In the genomic region with DNA sequence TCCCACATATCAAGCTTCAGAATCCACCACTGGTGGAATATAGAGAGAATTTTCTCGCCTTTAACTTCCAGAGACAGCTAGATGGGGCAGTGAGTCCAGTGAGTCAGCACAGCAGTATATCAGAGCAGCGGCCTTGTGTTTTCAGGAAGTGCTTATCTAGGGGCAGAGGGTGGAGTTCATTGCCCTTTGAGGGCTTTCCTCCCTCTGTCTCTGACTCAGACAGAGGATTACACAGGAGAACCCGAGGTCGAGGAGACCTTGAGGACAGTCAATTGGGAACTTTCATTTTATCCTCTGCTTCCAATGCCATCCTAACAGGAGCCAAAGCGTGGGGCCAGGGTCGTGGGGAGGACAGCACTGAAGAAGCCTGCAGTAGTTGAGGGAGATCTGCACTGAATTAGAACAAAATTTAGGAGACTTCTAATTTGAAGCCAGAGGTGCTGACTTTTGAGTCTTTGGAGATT, we compare ENCODE assay signal across 1 cellular context.
A peak's percentile ranks its signal among the peaks of the same experiment; 100 is the strongest.
TF ChIP-seq lines count a peak whose summit lies in the region.

No MANE protein-coding gene starts in this region.

TF ChIP-seq in HepG2, 621 proteins besides CTCF, POLR2A, EP300 and RAD21 (continued from another document and continues in another):
- TF ChIP-seq, protein P1, sequence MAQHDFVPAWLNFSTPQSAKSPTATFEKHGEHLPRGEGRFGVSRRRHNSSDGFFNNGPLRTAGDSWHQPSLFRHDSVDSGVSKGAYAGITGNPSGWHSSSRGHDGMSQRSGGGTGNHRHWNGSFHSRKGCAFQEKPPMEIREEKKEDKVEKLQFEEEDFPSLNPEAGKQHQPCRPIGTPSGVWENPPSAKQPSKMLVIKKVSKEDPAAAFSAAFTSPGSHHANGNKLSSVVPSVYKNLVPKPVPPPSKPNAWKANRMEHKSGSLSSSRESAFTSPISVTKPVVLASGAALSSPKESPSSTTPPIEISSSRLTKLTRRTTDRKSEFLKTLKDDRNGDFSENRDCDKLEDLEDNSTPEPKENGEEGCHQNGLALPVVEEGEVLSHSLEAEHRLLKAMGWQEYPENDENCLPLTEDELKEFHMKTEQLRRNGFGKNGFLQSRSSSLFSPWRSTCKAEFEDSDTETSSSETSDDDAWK (CRISPR knock-in tag; IDR thresholded peaks at IDR 0.05) = no peak
- TF ChIP-seq KDM1A (CRISPR knock-in tag; IDR thresholded peaks at IDR 0.05) (0 out of 2 replicates have a peak, but pooled peaks have one; percentile 35), KLF6 (CRISPR knock-in tag; IDR thresholded peaks at IDR 0.05) (0 out of 2 replicates have a peak, but pooled peaks have one; percentile 43), HDAC1 (CRISPR knock-in tag; IDR thresholded peaks at IDR 0.05) (peak; percentile 82), RFX5 (IDR thresholded peaks at IDR 0.05; ENCODE audit: low read depth, low read length) (no peak), ZIK1 (CRISPR knock-in tag; IDR thresholded peaks at IDR 0.05; ENCODE audit: borderline replicate concordance, low read depth) (no peak), JARID2 (CRISPR knock-in tag; IDR thresholded peaks at IDR 0.05; ENCODE audit: insufficient replicate concordance) (no peak), DPF2 (CRISPR knock-in tag; IDR thresholded peaks at IDR 0.05; ENCODE audit: borderline replicate concordance, low read depth) (peak; percentile 88), ATRX (CRISPR knock-in tag; IDR thresholded peaks at IDR 0.05; ENCODE audit: borderline replicate concordance) (no peak), GTF3A (CRISPR knock-in tag; conservative IDR thresholded peaks at IDR 0.05) (no peak), FOXA3 (CRISPR knock-in tag; IDR thresholded peaks at IDR 0.05) (peak; percentile 89), MAFK (conservative IDR thresholded peaks at IDR 0.05 in 1 of 2, IDR thresholded peaks at IDR 0.05 in 1 of 2; ENCODE audit: low read length in 2 of 2) (peak; percentile 47 to 50), ZNF143 (CRISPR knock-in tag; IDR thresholded peaks at IDR 0.05) (no peak), ZNF484 (CRISPR knock-in tag; IDR thresholded peaks at IDR 0.05; ENCODE audit: borderline replicate concordance, low read depth) (no peak), RBM22 (optimal IDR thresholded peaks at IDR 0.05; ENCODE audit: low read length) (no peak), MXI1 (IDR thresholded peaks at IDR 0.05; ENCODE audit: borderline replicate concordance, low read depth, low read length) (peak; percentile 60; the same call in 1 of the 3 replicates), MTF1 (CRISPR knock-in tag; IDR thresholded peaks at IDR 0.05) (no peak), SMAD1 (CRISPR knock-in tag; IDR thresholded peaks at IDR 0.05; ENCODE audit: borderline replicate concordance, low read depth) (no peak), SMAD9 (CRISPR knock-in tag; IDR thresholded peaks at IDR 0.05) (no peak), ZNF468 (CRISPR knock-in tag; IDR thresholded peaks at IDR 0.05) (no peak), SKI (IDR thresholded peaks at IDR 0.05; ENCODE audit: partially characterized antibody) (peak; percentile 95), EZH2 (conservative IDR thresholded peaks at IDR 0.05; ENCODE audit: low read depth, low read length) (no peak), NFKBIZ (CRISPR knock-in tag; IDR thresholded peaks at IDR 0.05) (peak; percentile 93; the same call in 1 of the 2 replicates), MYNN (CRISPR knock-in tag; IDR thresholded peaks at IDR 0.05; ENCODE audit: low read depth) (peak; percentile 79; the same call in 1 of the 2 replicates), FLYWCH1 (CRISPR knock-in tag; IDR thresholded peaks at IDR 0.05) (no peak), TAF15 (IDR thresholded peaks at IDR 0.05; ENCODE audit: low read depth, low read length, poor library complexity, severe bottlenecking) (no peak), ATM (IDR thresholded peaks at IDR 0.05; ENCODE audit: borderline replicate concordance) (no peak), TRIM24 (CRISPR knock-in tag; IDR thresholded peaks at IDR 0.05) (no peak)
- TF ChIP-seq, protein P2, sequence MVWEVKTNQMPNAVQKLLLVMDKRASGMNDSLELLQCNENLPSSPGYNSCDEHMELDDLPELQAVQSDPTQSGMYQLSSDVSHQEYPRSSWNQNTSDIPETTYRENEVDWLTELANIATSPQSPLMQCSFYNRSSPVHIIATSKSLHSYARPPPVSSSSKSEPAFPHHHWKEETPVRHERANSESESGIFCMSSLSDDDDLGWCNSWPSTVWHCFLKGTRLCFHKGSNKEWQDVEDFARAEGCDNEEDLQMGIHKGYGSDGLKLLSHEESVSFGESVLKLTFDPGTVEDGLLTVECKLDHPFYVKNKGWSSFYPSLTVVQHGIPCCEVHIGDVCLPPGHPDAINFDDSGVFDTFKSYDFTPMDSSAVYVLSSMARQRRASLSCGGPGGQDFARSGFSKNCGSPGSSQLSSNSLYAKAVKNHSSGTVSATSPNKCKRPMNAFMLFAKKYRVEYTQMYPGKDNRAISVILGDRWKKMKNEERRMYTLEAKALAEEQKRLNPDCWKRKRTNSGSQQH (CRISPR knock-in tag; IDR thresholded peaks at IDR 0.05; ENCODE audit: low read depth) = peak; percentile 38; the same call in 1 of the 2 replicates
- TF ChIP-seq, protein P3, sequence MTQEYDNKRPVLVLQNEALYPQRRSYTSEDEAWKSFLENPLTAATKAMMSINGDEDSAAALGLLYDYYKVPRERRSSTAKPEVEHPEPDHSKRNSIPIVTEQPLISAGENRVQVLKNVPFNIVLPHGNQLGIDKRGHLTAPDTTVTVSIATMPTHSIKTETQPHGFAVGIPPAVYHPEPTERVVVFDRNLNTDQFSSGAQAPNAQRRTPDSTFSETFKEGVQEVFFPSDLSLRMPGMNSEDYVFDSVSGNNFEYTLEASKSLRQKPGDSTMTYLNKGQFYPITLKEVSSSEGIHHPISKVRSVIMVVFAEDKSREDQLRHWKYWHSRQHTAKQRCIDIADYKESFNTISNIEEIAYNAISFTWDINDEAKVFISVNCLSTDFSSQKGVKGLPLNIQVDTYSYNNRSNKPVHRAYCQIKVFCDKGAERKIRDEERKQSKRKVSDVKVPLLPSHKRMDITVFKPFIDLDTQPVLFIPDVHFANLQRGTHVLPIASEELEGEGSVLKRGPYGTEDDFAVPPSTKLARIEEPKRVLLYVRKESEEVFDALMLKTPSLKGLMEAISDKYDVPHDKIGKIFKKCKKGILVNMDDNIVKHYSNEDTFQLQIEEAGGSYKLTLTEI (CRISPR knock-in tag; conservative IDR thresholded peaks at IDR 0.05) = no peak
- TF ChIP-seq, protein P4, sequence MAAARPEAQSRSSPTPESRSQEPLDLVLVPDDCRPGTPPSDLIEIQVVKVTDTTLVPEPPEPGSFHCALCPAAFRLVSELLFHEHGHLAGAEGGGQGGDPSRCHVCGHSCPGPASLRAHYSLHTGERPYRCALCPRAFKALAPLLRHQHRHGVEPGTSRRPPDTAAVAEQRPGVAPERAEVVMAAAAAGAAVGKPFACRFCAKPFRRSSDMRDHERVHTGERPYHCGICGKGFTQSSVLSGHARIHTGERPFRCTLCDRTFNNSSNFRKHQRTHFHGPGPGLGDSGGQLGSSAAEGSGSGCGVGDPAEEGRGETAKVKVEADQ (CRISPR knock-in tag; IDR thresholded peaks at IDR 0.05; ENCODE audit: borderline replicate concordance) = no peak
- TF ChIP-seq, protein P5, sequence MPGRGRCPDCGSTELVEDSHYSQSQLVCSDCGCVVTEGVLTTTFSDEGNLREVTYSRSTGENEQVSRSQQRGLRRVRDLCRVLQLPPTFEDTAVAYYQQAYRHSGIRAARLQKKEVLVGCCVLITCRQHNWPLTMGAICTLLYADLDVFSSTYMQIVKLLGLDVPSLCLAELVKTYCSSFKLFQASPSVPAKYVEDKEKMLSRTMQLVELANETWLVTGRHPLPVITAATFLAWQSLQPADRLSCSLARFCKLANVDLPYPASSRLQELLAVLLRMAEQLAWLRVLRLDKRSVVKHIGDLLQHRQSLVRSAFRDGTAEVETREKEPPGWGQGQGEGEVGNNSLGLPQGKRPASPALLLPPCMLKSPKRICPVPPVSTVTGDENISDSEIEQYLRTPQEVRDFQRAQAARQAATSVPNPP (CRISPR knock-in tag; IDR thresholded peaks at IDR 0.05) = no peak
- TF ChIP-seq, protein P6, sequence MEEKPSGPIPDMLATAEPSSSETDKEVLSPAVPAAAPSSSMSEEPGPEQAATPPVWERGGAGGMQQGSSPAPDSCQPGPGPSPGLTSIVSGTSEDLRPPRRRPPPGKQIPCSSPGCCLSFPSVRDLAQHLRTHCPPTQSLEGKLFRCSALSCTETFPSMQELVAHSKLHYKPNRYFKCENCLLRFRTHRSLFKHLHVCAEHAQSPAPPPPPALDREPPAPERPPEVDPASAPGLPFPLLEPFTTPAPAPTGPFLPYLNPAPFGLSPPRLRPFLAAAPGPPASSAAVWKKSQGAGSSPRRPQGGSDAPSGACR (CRISPR knock-in tag; IDR thresholded peaks at IDR 0.05) = no peak
- TF ChIP-seq, protein P7, sequence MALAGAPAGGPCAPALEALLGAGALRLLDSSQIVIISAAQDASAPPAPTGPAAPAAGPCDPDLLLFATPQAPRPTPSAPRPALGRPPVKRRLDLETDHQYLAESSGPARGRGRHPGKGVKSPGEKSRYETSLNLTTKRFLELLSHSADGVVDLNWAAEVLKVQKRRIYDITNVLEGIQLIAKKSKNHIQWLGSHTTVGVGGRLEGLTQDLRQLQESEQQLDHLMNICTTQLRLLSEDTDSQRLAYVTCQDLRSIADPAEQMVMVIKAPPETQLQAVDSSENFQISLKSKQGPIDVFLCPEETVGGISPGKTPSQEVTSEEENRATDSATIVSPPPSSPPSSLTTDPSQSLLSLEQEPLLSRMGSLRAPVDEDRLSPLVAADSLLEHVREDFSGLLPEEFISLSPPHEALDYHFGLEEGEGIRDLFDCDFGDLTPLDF (CRISPR knock-in tag; IDR thresholded peaks at IDR 0.05) = no peak
- TF ChIP-seq, protein P8, sequence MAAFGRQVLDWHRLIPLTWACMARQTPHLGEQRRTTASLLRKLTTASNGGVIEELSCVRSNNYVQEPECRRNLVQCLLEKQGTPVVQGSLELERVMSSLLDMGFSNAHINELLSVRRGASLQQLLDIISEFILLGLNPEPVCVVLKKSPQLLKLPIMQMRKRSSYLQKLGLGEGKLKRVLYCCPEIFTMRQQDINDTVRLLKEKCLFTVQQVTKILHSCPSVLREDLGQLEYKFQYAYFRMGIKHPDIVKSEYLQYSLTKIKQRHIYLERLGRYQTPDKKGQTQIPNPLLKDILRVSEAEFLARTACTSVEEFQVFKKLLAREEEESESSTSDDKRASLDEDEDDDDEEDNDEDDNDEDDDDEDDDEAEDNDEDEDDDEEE (CRISPR knock-in tag; IDR thresholded peaks at IDR 0.05) = no peak
- TF ChIP-seq, protein P9, sequence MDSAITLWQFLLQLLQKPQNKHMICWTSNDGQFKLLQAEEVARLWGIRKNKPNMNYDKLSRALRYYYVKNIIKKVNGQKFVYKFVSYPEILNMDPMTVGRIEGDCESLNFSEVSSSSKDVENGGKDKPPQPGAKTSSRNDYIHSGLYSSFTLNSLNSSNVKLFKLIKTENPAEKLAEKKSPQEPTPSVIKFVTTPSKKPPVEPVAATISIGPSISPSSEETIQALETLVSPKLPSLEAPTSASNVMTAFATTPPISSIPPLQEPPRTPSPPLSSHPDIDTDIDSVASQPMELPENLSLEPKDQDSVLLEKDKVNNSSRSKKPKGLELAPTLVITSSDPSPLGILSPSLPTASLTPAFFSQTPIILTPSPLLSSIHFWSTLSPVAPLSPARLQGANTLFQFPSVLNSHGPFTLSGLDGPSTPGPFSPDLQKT (CRISPR knock-in tag; IDR thresholded peaks at IDR 0.05; ENCODE audit: borderline replicate concordance) = no peak
- TF ChIP-seq, protein P10, sequence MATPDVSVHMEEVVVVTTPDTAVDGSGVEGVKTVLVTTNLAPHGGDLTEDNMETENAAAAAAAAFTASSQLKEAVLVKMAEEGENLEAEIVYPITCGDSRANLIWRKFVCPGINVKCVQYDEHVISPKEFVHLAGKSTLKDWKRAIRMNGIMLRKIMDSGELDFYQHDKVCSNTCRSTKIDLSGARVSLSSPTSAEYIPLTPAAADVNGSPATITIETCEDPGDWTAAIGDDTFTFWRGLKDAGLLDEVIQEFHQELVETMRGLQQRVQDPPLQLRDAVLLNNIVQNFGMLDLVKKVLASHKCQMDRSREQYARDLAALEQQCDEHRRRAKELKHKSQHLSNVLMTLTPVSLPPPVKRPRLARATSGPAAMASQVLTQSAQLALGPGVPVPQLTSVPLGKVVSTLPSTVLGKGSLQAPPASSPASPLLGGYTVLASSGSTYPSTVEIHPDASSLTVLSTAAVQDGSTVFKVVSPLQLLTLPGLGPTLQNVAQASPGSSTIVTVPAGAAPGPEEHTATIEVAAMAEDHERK (CRISPR knock-in tag; IDR thresholded peaks at IDR 0.05; ENCODE audit: low read depth) = no peak
